In genomic region chr2:32983193-32983924, GRCh38 we compare ENCODE assay signal across 1 cellular context. TPM values are rescaled to one million over a fixed set of nuclear protein-coding genes. Genes with fewer than 3 reads are reported as not detected.
"Had no signal": no experiment of that assay in that cellular context is flagged by ENCODE, and none has a peak within 500 bp of the region (broad histone marks: within the 10 kb centered on the region; RNA-seq: fewer than 3 reads in every experiment).

No MANE protein-coding gene starts in this region.

RNA-seq across cellular contexts. Expression of gene LTBP1, which starts 36.6 kb away (rescaled TPM):
- total RNA-seq: naive thymus-derived CD8-positive, alpha-beta T cell had no signal
